In genomic region chr1:31576743-31577455, GRCh38 we compare ENCODE assay signal across 12 cellular contexts. TPM values are rescaled to one million over a fixed set of nuclear protein-coding genes. Genes with fewer than 3 reads are reported as not detected.
DNase-seq lines count a peak whose midpoint lies in the region; ATAC-seq and TF ChIP-seq lines count a peak whose summit lies in the region.
"Had no signal": no experiment of that assay in that cellular context is flagged by ENCODE, and none has a peak within 500 bp of the region (broad histone marks: within the 10 kb centered on the region; RNA-seq: fewer than 3 reads in every experiment).

No MANE protein-coding gene starts in this region.

- H3K14ac ChIP-seq in H9 (ENCODE audit: insufficient read depth, low read length), result no peak overlapping the region

- H2BK5ac ChIP-seq in H9 (ENCODE audit: insufficient read length, low read length), result no peak overlapping the region

- no peaks in the 10 kb centered on the region for H4K20me1 ChIP-seq in H9 (ENCODE audit: control insufficient read depth, insufficient read depth, insufficient read length)

- H3K9me3 Mint-ChIP-seq in H9, result no peaks in the 10 kb centered on the region

- H3K27ac ChIP-seq in H9 (ENCODE audit: insufficient read length, low read depth, low read length) (no peak overlapping the region), layer of hippocampus (ENCODE audit: low read depth, low read length) (peak overlapping the region; percentile 17), skin epidermis (peak overlapping the region in 18 of 21 experiments; percentile 33 to 80 (median 71))
- H3K27ac ChIP-seq: HL-60 had no signal

- H2BK20ac ChIP-seq in H9 (ENCODE audit: low read depth, low read length, poor library complexity, severe bottlenecking), result no peak overlapping the region

- H3K23ac ChIP-seq in H9 (ENCODE audit: insufficient read length, low read depth, low read length), result no peak overlapping the region

- no peak overlapping the region for H3K18ac ChIP-seq in H9 (ENCODE audit: insufficient read length, low read depth, low read length)

- TF ChIP-seq CTCF in H9 (conservative IDR thresholded peaks at IDR 0.05), result no peak
- no peak for TF ChIP-seq CTCF in choroid plexus epithelial cell (conservative IDR thresholded peaks at IDR 0.05; ENCODE audit: low read depth, low read length)

- no peak for ATAC-seq in HG03045 (IDR thresholded peaks at IDR 0.05; ENCODE audit: unreplicated experiment)
- ATAC-seq: stimulated activated naive CD8-positive, alpha-beta T cell treated with anti-CD3 and anti-CD28 coated beads, Interleukin-15, Interleukin-2, amounts not matched to agents 100 U/mL and 50 U/mL, for 24 hours had no signal

- H3K4me3 Mint-ChIP-seq in H9, result peak overlapping the region; percentile 30 to 77

- H3K4me3 ChIP-seq in choroid plexus epithelial cell (ENCODE audit: low read depth, low read length), result peak overlapping the region; percentile 37
- H3K4me3 ChIP-seq in skin epidermis, result peak overlapping the region; percentile 32 to 52 (median 36)

- peaks cover 7% of the 10 kb centered on the region for H3K27me3 Mint-ChIP-seq in H9 (ENCODE audit: low read depth)

- H3K27me3 ChIP-seq in H9 (ENCODE audit: insufficient read depth, low read length) (no peaks in the 10 kb centered on the region), layer of hippocampus (ENCODE audit: control insufficient read depth, insufficient read depth, low read length) (peaks cover 3% of the 10 kb centered on the region)

- no peak overlapping the region for H3K4ac ChIP-seq in H9 (ENCODE audit: low read depth, low read length)

- H3K56ac ChIP-seq in H9 (ENCODE audit: insufficient read length, low read depth, low read length), result no peak overlapping the region

- H2AFZ ChIP-seq in H9 (ENCODE audit: low read length), result no peak overlapping the region

- H3K79me2 ChIP-seq in H9 (ENCODE audit: insufficient read depth, low read length), result no peaks in the 10 kb centered on the region

- no peak overlapping the region for H2AK5ac ChIP-seq in H9 (ENCODE audit: insufficient read length, low read length)

- H3K4me1 Mint-ChIP-seq in H9, result peaks cover 23 to 37% of the 10 kb centered on the region in 2 experiments

- H3K79me1 ChIP-seq in H9 (ENCODE audit: insufficient read depth, low read depth, low read length, poor library complexity, severe bottlenecking), result no peaks in the 10 kb centered on the region

- no peak overlapping the region for H2BK15ac ChIP-seq in H9 (ENCODE audit: low read depth, low read length)

- H3K9ac ChIP-seq in H9 (ENCODE audit: extremely low read depth, insufficient read length, low read length), result no peak overlapping the region

- H4K8ac ChIP-seq in H9 (replicated peaks; ENCODE audit: insufficient read length, low read depth, low read length), result no peak overlapping the region

- H2BK120ac ChIP-seq in H9 (ENCODE audit: low read depth, low read length, poor library complexity, severe bottlenecking), result no peak overlapping the region

- WGBS in H9 (ENCODE audit: extremely low coverage, insufficient read length, low lambda C conversion rate), result no CpG with 5 or more reads among the region's 27 CpGs

- no peak overlapping the region for H3T11ph ChIP-seq in H9 (ENCODE audit: low read length)

- peak overlapping the region in 1 of 3 experiments; percentile 74; a peak in 1 of 7 replicates for H3K27ac Mint-ChIP-seq in H9

- H3K4me1 ChIP-seq in H9 (ENCODE audit: insufficient read depth, low read length), result peaks cover 7% of the 10 kb centered on the region; the same call in 1 of the 2 replicates

- H3K36me3 Mint-ChIP-seq in H9 (ENCODE audit: insufficient read depth in 1 of 3, low read depth in 3 of 3), result no peaks in the 10 kb centered on the region

- H3K23me2 ChIP-seq in H9 (ENCODE audit: insufficient read length, low read depth, low read length, poor library complexity, severe bottlenecking), result no peaks in the 10 kb centered on the region

- peak overlapping the region; percentile 46 for H3K4me2 ChIP-seq in H9 (ENCODE audit: insufficient read depth, insufficient read length, low read length)

- H4K5ac ChIP-seq in H9 (ENCODE audit: insufficient read length, low read depth, low read length), result no peak overlapping the region

- H4K91ac ChIP-seq in H9 (ENCODE audit: insufficient read length, low read depth, low read length), result no peak overlapping the region

- H3K9me3 ChIP-seq in H9 (ENCODE audit: control insufficient read depth, low read depth, low read length), result no peaks in the 10 kb centered on the region

- no peak overlapping the region for H2BK12ac ChIP-seq in H9 (ENCODE audit: insufficient read length, low read depth, low read length)

- DNase-seq in H9 (no peak), choroid plexus epithelial cell (ENCODE audit: low read depth) (no peak), DMS153 (lab: John Stamatoyannopoulos, UW) (no peak), hypothalamus (lab: John Stamatoyannopoulos, UW) (no peak), A172 (ENCODE audit: low spot score) (no peak)
- DNase-seq: activated T-cell treated with anti-CD3 and anti-CD28 coated beads, Interleukin-2, amount 50 U/mL, for 48 hours; EL; stimulated activated naive CD8-positive, alpha-beta T cell treated with anti-CD3 and anti-CD28 coated beads, Interleukin-15, Interleukin-2, amounts not matched to agents 100 U/mL and 50 U/mL, for 24 hours had no signal

RNA-seq across cellular contexts. Expression of gene TINAGL1, which starts 0.6 kb away (rescaled TPM):
- 2.5 TPM in 2 replicates for total RNA-seq in H9 (2021)
- 178 and 257 TPM in 2 replicates for total RNA-seq in A172 (2014; rRNA removed; shearing (Covaris generic))

RNA-seq across cellular contexts. Expression of gene HCRTR1, which starts 40.6 kb away (rescaled TPM):
- total RNA-seq in H9 (2021), result not detected in 2 replicates
- not detected in 2 replicates for total RNA-seq in A172 (2014; rRNA removed; shearing (Covaris generic))

Comparison
In these comparisons a context has a peak if more than half of its experiments do, and no peak if none do; other contexts are left out.
1. RNA of gene TINAGL1, which starts 0.6 kb away (total RNA-seq): 178 to 257 TPM in A172; 2.5 TPM in H9; every median in the first group is over 10 times any median in the second.